In the genomic region with DNA sequence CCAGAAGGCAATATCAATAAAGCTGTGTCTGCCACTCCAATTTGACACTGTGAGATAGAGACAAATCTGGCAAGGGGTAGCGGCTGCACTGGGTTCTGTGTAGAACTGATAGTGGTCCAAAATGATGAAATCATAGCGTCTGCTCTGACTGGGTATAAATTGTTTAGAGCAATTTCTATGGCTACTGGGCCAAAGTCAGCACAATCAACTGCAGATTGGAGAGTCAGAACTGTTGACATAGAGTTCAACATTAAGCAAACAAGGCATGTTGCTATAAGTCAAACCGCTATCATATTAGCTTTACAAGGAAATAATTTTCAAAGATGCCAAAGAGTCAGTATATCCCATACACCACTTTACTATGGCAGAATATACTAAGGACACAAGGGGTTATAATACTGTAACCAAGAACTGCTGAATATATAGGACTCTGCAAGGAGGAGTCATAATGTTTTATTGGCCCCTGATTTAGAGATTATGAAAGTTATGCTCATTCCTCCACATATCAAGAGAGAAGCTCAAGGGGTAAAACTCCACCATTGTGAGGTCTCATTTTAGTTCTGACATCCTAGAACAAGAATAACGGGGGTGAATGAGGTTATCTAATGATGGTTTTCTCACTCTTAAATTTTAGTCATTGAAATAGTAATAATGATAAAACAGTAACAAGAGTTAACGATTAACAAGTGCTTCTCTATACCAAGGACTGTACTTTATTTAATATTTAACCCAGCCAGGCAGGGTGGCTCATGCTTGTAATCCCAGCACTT, we compare ENCODE assay signal across 19 cellular contexts.
"Had no signal": no experiment of that assay in that cellular context is flagged by ENCODE, and none has a peak within 500 bp of the region (broad histone marks: within the 10 kb centered on the region; RNA-seq: fewer than 3 reads in every experiment).

No MANE protein-coding gene starts in this region.

- DNase-seq: activated CD4-positive, alpha-beta memory T cell treated with anti-CD3 and anti-CD28 coated beads for 36 hours; activated CD4-positive, alpha-beta T cell treated with anti-CD3 and anti-CD28 coated beads for 4 hours; activated gamma-delta T cell treated with Interleukin-2 at 50 U/mL for 16 hours; activated T-cell treated with anti-CD3 and anti-CD28 coated beads for 4 hours; effector memory CD8-positive, alpha-beta T cell; esophagus squamous epithelium; glutamatergic neuron; hippocampal formation; islet precursor cell; left lung; mammary epithelial cell; midbrain; occipital lobe; stimulated activated naive CD8-positive, alpha-beta T cell treated with anti-CD3 and anti-CD28 coated beads, Interleukin-15, Interleukin-2, amounts not matched to agents 100 U/mL and 50 U/mL, for 24 hours; substantia nigra; T-helper 2 cell; transverse colon; uterus; WERI-Rb-1 had no signal

- ATAC-seq: effector memory CD8-positive, alpha-beta T cell; left lung; stimulated activated naive CD8-positive, alpha-beta T cell treated with anti-CD3 and anti-CD28 coated beads, Interleukin-15, Interleukin-2, amounts not matched to agents 100 U/mL and 50 U/mL, for 24 hours had no signal
